ENCODE assay signal across 29 cellular contexts in the genomic region with DNA sequence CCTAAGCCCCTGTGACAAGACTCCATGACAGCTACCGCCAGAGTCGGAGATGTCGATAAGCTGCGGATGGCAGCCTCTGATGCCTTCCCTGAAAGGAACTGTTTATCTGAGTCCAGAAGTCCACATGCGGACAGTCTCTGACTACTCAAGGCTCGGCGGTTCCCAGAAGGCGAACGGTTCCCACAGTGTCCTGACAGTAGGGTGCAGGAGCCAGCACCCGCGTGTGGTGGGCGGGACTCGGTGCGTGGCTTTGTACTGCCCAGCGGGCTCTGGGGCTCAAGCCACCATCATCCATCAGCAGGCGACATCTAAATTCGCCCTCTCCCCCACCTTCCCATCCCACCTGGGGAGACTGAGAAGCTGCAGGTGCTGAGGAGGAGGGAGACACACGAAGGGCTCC.
"Had no signal": no experiment of that assay in that cellular context is flagged by ENCODE, and none has a peak within 500 bp of the region (broad histone marks: within the 10 kb centered on the region; RNA-seq: fewer than 3 reads in every experiment).

No MANE protein-coding gene starts in this region.

- H3K27me3 Mint-ChIP-seq: activated CD4-positive, alpha-beta T cell treated with anti-CD3 and anti-CD28 coated beads for 36 hours; activated CD8-positive, alpha-beta memory T cell treated with anti-CD3 and anti-CD28 coated beads, Interleukin-2, amount 10 ng/mL, durations not matched to agents 7 days and 5 days; activated naive CD8-positive, alpha-beta T cell treated with anti-CD3 and anti-CD28 coated beads for 36 hours; progenitor cell of endocrine pancreas; stimulated activated memory B cell treated with anti-CD40 and anti-IgM and Interleukin-4, amounts not matched to agents 10 μg/mL and 1 μg/mL and 100 μg/mL, for 72 hours; stimulated activated naive CD8-positive, alpha-beta T cell treated with anti-CD3 and anti-CD28 coated beads, Interleukin-15, amount 100 ng/mL, for 72 hours; type B pancreatic cell had no signal

- DNase-seq: activated CD4-positive, alpha-beta T cell treated with anti-CD3 and anti-CD28 coated beads for 36 hours; activated CD4-positive, CD25-positive, alpha-beta regulatory T cell; activated CD8-positive, alpha-beta memory T cell treated with anti-CD3 and anti-CD28 coated beads, Interleukin-2, amount 10 ng/mL, durations not matched to agents 7 days and 5 days; activated CD8-positive, alpha-beta T cell treated with anti-CD3 and anti-CD28 coated beads, Interleukin-2, amount 10 ng/mL, durations not matched to agents 7 days and 5 days; activated effector memory CD4-positive, alpha-beta T cell treated with anti-CD3 and anti-CD28 coated beads, Interleukin-2, amount 50 U/mL, for 16 hours; activated naive CD4-positive, alpha-beta T cell treated with anti-CD3 and anti-CD28 coated beads for 36 hours; activated naive CD8-positive, alpha-beta T cell treated with anti-CD3 and anti-CD28 coated beads for 36 hours; activated T-cell treated with anti-CD3 and anti-CD28 coated beads for 4 hours; adrenal gland; aorta; body of pancreas; cerebellar nuclear complex; colonic mucosa; effector CD8-positive, alpha-beta T cell; esophagus squamous epithelium; foreskin melanocyte; left ventricle myocardium inferior; mesendoderm; natural killer cell; ovary; stimulated activated CD4-positive, alpha-beta T cell treated with anti-CD3 and anti-CD28 coated beads, Interleukin-4, amount 100 ng/mL, for 24 hours; stimulated activated naive CD8-positive, alpha-beta T cell treated with anti-CD3 and anti-CD28 coated beads, Interleukin-15, amount 100 ng/mL, for 72 hours had no signal

- ATAC-seq: activated CD4-positive, alpha-beta T cell treated with anti-CD3 and anti-CD28 coated beads for 36 hours; activated CD8-positive, alpha-beta memory T cell treated with anti-CD3 and anti-CD28 coated beads, Interleukin-2, amount 10 ng/mL, durations not matched to agents 7 days and 5 days; activated CD8-positive, alpha-beta T cell treated with anti-CD3 and anti-CD28 coated beads, Interleukin-2, amount 10 ng/mL, durations not matched to agents 7 days and 5 days; body of pancreas; natural killer cell; sciatic nerve; stimulated activated memory B cell treated with anti-CD40 and anti-IgM and Interleukin-4, amounts not matched to agents 10 μg/mL and 1 μg/mL and 100 μg/mL, for 72 hours had no signal

- H3K36me3 Mint-ChIP-seq: activated CD8-positive, alpha-beta memory T cell treated with anti-CD3 and anti-CD28 coated beads, Interleukin-2, amount 10 ng/mL, durations not matched to agents 7 days and 5 days; natural killer cell; type B pancreatic cell had no signal

- H3K27ac Mint-ChIP-seq: activated CD4-positive, alpha-beta T cell treated with anti-CD3 and anti-CD28 coated beads for 36 hours; activated CD8-positive, alpha-beta memory T cell treated with anti-CD3 and anti-CD28 coated beads, Interleukin-2, amount 10 ng/mL, durations not matched to agents 7 days and 5 days; activated CD8-positive, alpha-beta T cell treated with anti-CD3 and anti-CD28 coated beads, Interleukin-2, amount 10 ng/mL, durations not matched to agents 7 days and 5 days; activated naive CD4-positive, alpha-beta T cell treated with anti-CD3 and anti-CD28 coated beads for 36 hours; activated naive CD8-positive, alpha-beta T cell treated with anti-CD3 and anti-CD28 coated beads for 36 hours; natural killer cell; progenitor cell of endocrine pancreas; stimulated activated naive CD8-positive, alpha-beta T cell treated with anti-CD3 and anti-CD28 coated beads, Interleukin-15, amount 100 ng/mL, for 72 hours had no signal

- H3K4me3 Mint-ChIP-seq: activated CD4-positive, alpha-beta T cell treated with anti-CD3 and anti-CD28 coated beads for 36 hours; activated CD8-positive, alpha-beta memory T cell treated with anti-CD3 and anti-CD28 coated beads, Interleukin-2, amount 10 ng/mL, durations not matched to agents 7 days and 5 days; activated CD8-positive, alpha-beta T cell treated with anti-CD3 and anti-CD28 coated beads, Interleukin-2, amount 10 ng/mL, durations not matched to agents 7 days and 5 days; activated naive CD4-positive, alpha-beta T cell treated with anti-CD3 and anti-CD28 coated beads for 36 hours; activated naive CD8-positive, alpha-beta T cell treated with anti-CD3 and anti-CD28 coated beads for 36 hours; natural killer cell; stimulated activated memory B cell treated with anti-CD40 and anti-IgM and Interleukin-4, amounts not matched to agents 10 μg/mL and 1 μg/mL and 100 μg/mL, for 72 hours; stimulated activated naive CD8-positive, alpha-beta T cell treated with anti-CD3 and anti-CD28 coated beads, Interleukin-15, amount 100 ng/mL, for 72 hours; type B pancreatic cell had no signal

- H3K27ac ChIP-seq: adrenal gland, body of pancreas, cardiac muscle cell, epithelial cell of prostate, esophagus squamous epithelium, left ventricle myocardium inferior, ovary, vagina had no signal

- H3K9me3 Mint-ChIP-seq: activated naive CD4-positive, alpha-beta T cell treated with anti-CD3 and anti-CD28 coated beads for 36 hours; activated naive CD8-positive, alpha-beta T cell treated with anti-CD3 and anti-CD28 coated beads for 36 hours; natural killer cell; stimulated activated memory B cell treated with anti-CD40 and anti-IgM and Interleukin-4, amounts not matched to agents 10 μg/mL and 1 μg/mL and 100 μg/mL, for 72 hours; stimulated activated naive CD8-positive, alpha-beta T cell treated with anti-CD3 and anti-CD28 coated beads, Interleukin-15, amount 100 ng/mL, for 72 hours; type B pancreatic cell had no signal
